Comparison of ENCODE assay signal across 1 cellular context in the genomic region with DNA sequence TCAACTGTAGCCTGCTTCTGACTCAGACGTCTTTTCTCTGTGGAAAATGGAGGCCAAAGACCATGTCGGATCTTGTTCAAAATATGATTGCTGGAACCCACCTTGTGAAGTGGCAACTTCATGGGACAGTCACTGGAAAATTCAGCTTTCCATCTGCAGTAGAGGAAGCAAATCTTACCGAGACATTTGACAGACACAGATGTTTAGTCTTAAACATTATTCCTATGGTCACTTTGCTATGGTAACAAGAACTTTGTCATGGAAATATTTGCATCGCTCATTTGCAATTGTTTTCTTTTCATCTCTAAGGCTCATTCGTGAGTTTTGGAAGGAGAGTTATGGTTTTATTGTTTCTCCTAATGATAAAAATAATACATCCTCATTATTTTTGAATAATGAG.
TF ChIP-seq lines count a peak whose summit lies in the region.

No MANE protein-coding gene starts in this region.

TF ChIP-seq in GM23338, 12 proteins besides CTCF, POLR2A, EP300 and RAD21 (continued from another document):
- TF ChIP-seq ZNF462 (CRISPR knock-in tag; IDR thresholded peaks at IDR 0.05) (no peak), EZH2phosphoT487 (IDR thresholded peaks at IDR 0.05; ENCODE audit: unreplicated experiment) (no peak), JUNB (IDR thresholded peaks at IDR 0.05; ENCODE audit: unreplicated experiment) (no peak), NANOG (IDR thresholded peaks at IDR 0.05; ENCODE audit: borderline replicate concordance) (no peak), ETS1 (IDR thresholded peaks at IDR 0.05) (no peak), POLR2AphosphoS5 (IDR thresholded peaks at IDR 0.05; ENCODE audit: low read depth) (no peak)
- TF ChIP-seq, protein P1, sequence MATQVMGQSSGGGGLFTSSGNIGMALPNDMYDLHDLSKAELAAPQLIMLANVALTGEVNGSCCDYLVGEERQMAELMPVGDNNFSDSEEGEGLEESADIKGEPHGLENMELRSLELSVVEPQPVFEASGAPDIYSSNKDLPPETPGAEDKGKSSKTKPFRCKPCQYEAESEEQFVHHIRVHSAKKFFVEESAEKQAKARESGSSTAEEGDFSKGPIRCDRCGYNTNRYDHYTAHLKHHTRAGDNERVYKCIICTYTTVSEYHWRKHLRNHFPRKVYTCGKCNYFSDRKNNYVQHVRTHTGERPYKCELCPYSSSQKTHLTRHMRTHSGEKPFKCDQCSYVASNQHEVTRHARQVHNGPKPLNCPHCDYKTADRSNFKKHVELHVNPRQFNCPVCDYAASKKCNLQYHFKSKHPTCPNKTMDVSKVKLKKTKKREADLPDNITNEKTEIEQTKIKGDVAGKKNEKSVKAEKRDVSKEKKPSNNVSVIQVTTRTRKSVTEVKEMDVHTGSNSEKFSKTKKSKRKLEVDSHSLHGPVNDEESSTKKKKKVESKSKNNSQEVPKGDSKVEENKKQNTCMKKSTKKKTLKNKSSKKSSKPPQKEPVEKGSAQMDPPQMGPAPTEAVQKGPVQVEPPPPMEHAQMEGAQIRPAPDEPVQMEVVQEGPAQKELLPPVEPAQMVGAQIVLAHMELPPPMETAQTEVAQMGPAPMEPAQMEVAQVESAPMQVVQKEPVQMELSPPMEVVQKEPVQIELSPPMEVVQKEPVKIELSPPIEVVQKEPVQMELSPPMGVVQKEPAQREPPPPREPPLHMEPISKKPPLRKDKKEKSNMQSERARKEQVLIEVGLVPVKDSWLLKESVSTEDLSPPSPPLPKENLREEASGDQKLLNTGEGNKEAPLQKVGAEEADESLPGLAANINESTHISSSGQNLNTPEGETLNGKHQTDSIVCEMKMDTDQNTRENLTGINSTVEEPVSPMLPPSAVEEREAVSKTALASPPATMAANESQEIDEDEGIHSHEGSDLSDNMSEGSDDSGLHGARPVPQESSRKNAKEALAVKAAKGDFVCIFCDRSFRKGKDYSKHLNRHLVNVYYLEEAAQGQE (IDR thresholded peaks at IDR 0.05; ENCODE audit: unreplicated experiment): no peak
